Comparison of ENCODE assay signal across 8 cellular contexts in genomic region chr7:150451097-150451793, GRCh38. TPM values are rescaled to one million over a fixed set of nuclear protein-coding genes. Genes with fewer than 3 reads are reported as not detected.
DNase-seq lines count a peak whose midpoint lies in the region; ATAC-seq and TF ChIP-seq lines count a peak whose summit lies in the region.

No MANE protein-coding gene starts in this region.

- TF ChIP-seq CTCF in left lung (IDR thresholded peaks at IDR 0.05) (no peak), foreskin fibroblast (IDR thresholded peaks at IDR 0.05; ENCODE audit: low read depth, low read length) (no peak)

- H3K4me1 Mint-ChIP-seq in activated T-helper 1 cell treated with anti-CD3 and anti-CD28 coated beads, Interleukin-12 subunit alpha, Interleukin-12 subunit beta, Interleukin-2, Interleukin-4 antibody, amounts not matched to agents 30 ng/mL and 10 ng/mL and 1 ng/mL, durations not matched to agents 14 hours and 24 hours and 36 hours (ENCODE audit: low read depth) = peaks cover 85% of the 10 kb centered on the region

- peak overlapping the region; percentile 42 to 52 for H3K4me3 ChIP-seq in left lung
- H3K4me3 ChIP-seq in foreskin fibroblast (ENCODE audit: low read depth in 1 of 2, low read length in 2 of 2) = no peak overlapping the region

- intact Hi-C loops in activated T-helper 1 cell treated with anti-CD3 and anti-CD28 coated beads, Interleukin-12 subunit alpha, Interleukin-12 subunit beta, Interleukin-2, Interleukin-4 antibody, amounts not matched to agents 30 ng/mL and 10 ng/mL and 1 ng/mL, durations not matched to agents 14 hours and 24 hours and 36 hours (cut with micrococcal nuclease) = loop anchor here (1.0 to 2.0 kb wide), 5 partner anchors 30 to 234 kb away; partner anchors contain the start of gene GIMAP2
- intact Hi-C loops in left lung (cut with DNase I) = no loop called here

- no peaks in the 10 kb centered on the region for H3K36me3 ChIP-seq in left lung

- peak; percentile 64 for DNase-seq in activated T-helper 1 cell treated with anti-CD3 and anti-CD28 coated beads, Interleukin-12 subunit alpha, Interleukin-12 subunit beta, Interleukin-2, Interleukin-4 antibody, amounts not matched to agents 30 ng/mL and 10 ng/mL and 1 ng/mL, durations not matched to agents 14 hours and 24 hours and 36 hours (ENCODE audit: low spot score)
- DNase-seq in left lung = peak; percentile 80 to 89
- peak; percentile 40 for DNase-seq in stimulated activated CD8-positive, alpha-beta memory T cell treated with anti-CD3 and anti-CD28 coated beads, Interleukin-15, amount 100 ng/mL, for 1 hour (ENCODE audit: low read depth)
- no peak for DNase-seq in foreskin fibroblast
- no peak for DNase-seq in NCI-H774 (lab: John Stamatoyannopoulos, UW)

- peak; percentile 44 for ATAC-seq in GM18502 (IDR thresholded peaks at IDR 0.05; ENCODE audit: poor library complexity, unreplicated experiment)
- peak; percentile 45 for ATAC-seq in HG03378 (IDR thresholded peaks at IDR 0.05; ENCODE audit: unreplicated experiment)
- peak; percentile 68 for ATAC-seq in left lung
- no peak for ATAC-seq in HG02970 (IDR thresholded peaks at IDR 0.05; ENCODE audit: low FRiP score, unreplicated experiment)

- peak overlapping the region; percentile 97 for H3K4me3 Mint-ChIP-seq in activated T-helper 1 cell treated with anti-CD3 and anti-CD28 coated beads, Interleukin-12 subunit alpha, Interleukin-12 subunit beta, Interleukin-2, Interleukin-4 antibody, amounts not matched to agents 30 ng/mL and 10 ng/mL and 1 ng/mL, durations not matched to agents 14 hours and 24 hours and 36 hours

- H3K27me3 ChIP-seq in left lung = no peaks in the 10 kb centered on the region

- H3K9me3 Mint-ChIP-seq in activated T-helper 1 cell treated with anti-CD3 and anti-CD28 coated beads, Interleukin-12 subunit alpha, Interleukin-12 subunit beta, Interleukin-2, Interleukin-4 antibody, amounts not matched to agents 30 ng/mL and 10 ng/mL and 1 ng/mL, durations not matched to agents 14 hours and 24 hours and 36 hours = peaks cover 17% of the 10 kb centered on the region

- H3K27me3 Mint-ChIP-seq in activated T-helper 1 cell treated with anti-CD3 and anti-CD28 coated beads, Interleukin-12 subunit alpha, Interleukin-12 subunit beta, Interleukin-2, Interleukin-4 antibody, amounts not matched to agents 30 ng/mL and 10 ng/mL and 1 ng/mL, durations not matched to agents 14 hours and 24 hours and 36 hours (ENCODE audit: insufficient read depth) = no peaks in the 10 kb centered on the region

- peaks cover 10 to 53% of the 10 kb centered on the region in 2 donors for H3K4me1 ChIP-seq in left lung

- H3K9me3 ChIP-seq in left lung = peaks cover 0 to 4% of the 10 kb centered on the region in 2 donors

- peak overlapping the region; percentile 77 to 95 for H3K27ac ChIP-seq in left lung

- peak overlapping the region; percentile 95 for H3K27ac Mint-ChIP-seq in activated T-helper 1 cell treated with anti-CD3 and anti-CD28 coated beads, Interleukin-12 subunit alpha, Interleukin-12 subunit beta, Interleukin-2, Interleukin-4 antibody, amounts not matched to agents 30 ng/mL and 10 ng/mL and 1 ng/mL, durations not matched to agents 14 hours and 24 hours and 36 hours

- peaks cover 36% of the 10 kb centered on the region for H3K36me3 Mint-ChIP-seq in activated T-helper 1 cell treated with anti-CD3 and anti-CD28 coated beads, Interleukin-12 subunit alpha, Interleukin-12 subunit beta, Interleukin-2, Interleukin-4 antibody, amounts not matched to agents 30 ng/mL and 10 ng/mL and 1 ng/mL, durations not matched to agents 14 hours and 24 hours and 36 hours (ENCODE audit: low read depth)

RNA-seq across cellular contexts. Expression of gene GIMAP8, which starts 0.8 kb away (rescaled TPM):
- 9.2 and 9.4 TPM in 2 replicates for total RNA-seq in activated T-helper 1 cell treated with anti-CD3 and anti-CD28 coated beads, Interleukin-12 subunit alpha, Interleukin-12 subunit beta, Interleukin-2, Interleukin-4 antibody, amounts not matched to agents 30 ng/mL and 10 ng/mL and 1 ng/mL, durations not matched to agents 14 hours and 24 hours and 36 hours
- total RNA-seq in left lung = 10 to 100 TPM; 17.1 to 37.3 TPM

Comparison
In these comparisons a context has a peak if more than half of its experiments do, and no peak if none do; other contexts are left out.
1. DNase-seq: peak in activated T-helper 1 cell treated with anti-CD3 and anti-CD28 coated beads, Interleukin-12 subunit alpha, Interleukin-12 subunit beta, Interleukin-2, Interleukin-4 antibody, amounts not matched to agents 30 ng/mL and 10 ng/mL and 1 ng/mL, durations not matched to agents 14 hours and 24 hours and 36 hours (single experiment), left lung (2 of 2) and stimulated activated CD8-positive, alpha-beta memory T cell treated with anti-CD3 and anti-CD28 coated beads, Interleukin-15, amount 100 ng/mL, for 1 hour (single experiment); none in foreskin fibroblast (0 of 2) and NCI-H774 (single experiment).
2. H3K4me3 ChIP-seq: peak in left lung (2 of 2); none in foreskin fibroblast (0 of 2).